21 cellular contexts compared by ENCODE assay signal in the genomic region with DNA sequence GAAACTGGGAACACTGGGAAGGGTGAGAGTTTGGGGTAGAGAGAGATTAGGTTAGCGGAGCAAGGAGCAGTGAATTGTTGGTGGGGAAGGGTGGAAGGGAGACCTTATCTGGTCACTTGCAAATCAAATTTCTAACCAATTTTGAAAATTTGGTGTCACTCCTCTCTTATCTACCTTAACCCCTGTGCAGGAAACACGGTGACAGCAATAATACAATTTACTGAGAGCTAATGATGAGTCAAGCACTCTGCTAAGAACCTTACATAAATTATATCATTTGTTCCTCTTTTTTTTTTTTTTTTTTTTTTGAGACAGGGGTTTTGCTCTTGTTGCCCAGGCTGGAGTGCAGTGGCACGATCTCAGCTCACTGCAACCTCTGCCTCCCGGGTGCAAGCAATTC.
"Had no signal": no experiment of that assay in that cellular context is flagged by ENCODE, and none has a peak within 500 bp of the region (broad histone marks: within the 10 kb centered on the region; RNA-seq: fewer than 3 reads in every experiment).

No MANE protein-coding gene starts in this region.

- DNase-seq: activated CD4-positive, alpha-beta T cell treated with anti-CD3 and anti-CD28 coated beads for 36 hours; activated CD4-positive, alpha-beta T cell treated with anti-CD3 and anti-CD28 coated beads, Interleukin-2, amount 50 U/mL, for 48 hours; activated CD8-positive, alpha-beta memory T cell treated with anti-CD3 and anti-CD28 coated beads, Interleukin-2, amount 10 ng/mL, durations not matched to agents 7 days and 5 days; activated naive CD4-positive, alpha-beta T cell; activated naive CD8-positive, alpha-beta T cell treated with anti-CD3 and anti-CD28 coated beads, Interleukin-2, amount 50 U/mL, for 24 hours; anterior cingulate cortex; central memory CD4-positive, alpha-beta T cell; colonic mucosa; effector CD4-positive, alpha-beta T cell; left ventricle myocardium superior; mesenchymal stem cell; naive thymus-derived CD8-positive, alpha-beta T cell; ovary; stimulated activated CD4-positive, alpha-beta T cell treated with anti-CD3 and anti-CD28 coated beads, Interleukin-4, amount 100 ng/mL, for 4 hours; T-helper 2 cell; upper lobe of right lung had no signal

- H3K27ac Mint-ChIP-seq: activated CD4-positive, alpha-beta T cell treated with anti-CD3 and anti-CD28 coated beads for 36 hours; activated CD8-positive, alpha-beta memory T cell treated with anti-CD3 and anti-CD28 coated beads, Interleukin-2, amount 10 ng/mL, durations not matched to agents 7 days and 5 days; stimulated activated memory B cell treated with anti-CD40 and anti-IgM and Interleukin-4, amounts not matched to agents 10 μg/mL and 1 μg/mL and 100 μg/mL, for 72 hours had no signal

- H3K27ac ChIP-seq: colonic mucosa, ovary, thoracic aorta, upper lobe of right lung had no signal

- H3K36me3 ChIP-seq: colonic mucosa, ovary, thoracic aorta, upper lobe of right lung had no signal

- H3K4me3 ChIP-seq: colonic mucosa, ovary, thoracic aorta, upper lobe of right lung had no signal

- H3K27me3 Mint-ChIP-seq: activated CD4-positive, alpha-beta T cell treated with anti-CD3 and anti-CD28 coated beads for 36 hours; activated CD8-positive, alpha-beta memory T cell treated with anti-CD3 and anti-CD28 coated beads, Interleukin-2, amount 10 ng/mL, durations not matched to agents 7 days and 5 days; activated naive CD8-positive, alpha-beta T cell treated with anti-CD3 and anti-CD28 coated beads, Interleukin-2, amount 50 U/mL, for 24 hours; brain; naive thymus-derived CD8-positive, alpha-beta T cell; stimulated activated memory B cell treated with anti-CD40 and anti-IgM and Interleukin-4, amounts not matched to agents 10 μg/mL and 1 μg/mL and 100 μg/mL, for 72 hours had no signal

- H3K9me3 Mint-ChIP-seq: activated naive CD8-positive, alpha-beta T cell treated with anti-CD3 and anti-CD28 coated beads, Interleukin-2, amount 50 U/mL, for 24 hours; brain; naive thymus-derived CD8-positive, alpha-beta T cell; stimulated activated memory B cell treated with anti-CD40 and anti-IgM and Interleukin-4, amounts not matched to agents 10 μg/mL and 1 μg/mL and 100 μg/mL, for 72 hours had no signal

- H3K27me3 ChIP-seq: colonic mucosa, ovary, upper lobe of right lung had no signal

- H3K4me1 Mint-ChIP-seq: brain had no signal

- ATAC-seq: activated CD4-positive, alpha-beta T cell treated with anti-CD3 and anti-CD28 coated beads for 36 hours; activated CD8-positive, alpha-beta memory T cell treated with anti-CD3 and anti-CD28 coated beads, Interleukin-2, amount 10 ng/mL, durations not matched to agents 7 days and 5 days; activated naive CD8-positive, alpha-beta T cell treated with anti-CD3 and anti-CD28 coated beads, Interleukin-2, amount 50 U/mL, for 24 hours; esophagus mucosa; left ventricle myocardium superior; naive thymus-derived CD8-positive, alpha-beta T cell; sciatic nerve; stimulated activated memory B cell treated with anti-CD40 and anti-IgM and Interleukin-4, amounts not matched to agents 10 μg/mL and 1 μg/mL and 100 μg/mL, for 72 hours; upper lobe of right lung had no signal

- H3K9me3 ChIP-seq: colonic mucosa, ovary, thoracic aorta, upper lobe of right lung had no signal

- H3K4me1 ChIP-seq: colonic mucosa, upper lobe of right lung had no signal

- H3K4me3 Mint-ChIP-seq: activated CD4-positive, alpha-beta T cell treated with anti-CD3 and anti-CD28 coated beads for 36 hours; activated CD8-positive, alpha-beta memory T cell treated with anti-CD3 and anti-CD28 coated beads, Interleukin-2, amount 10 ng/mL, durations not matched to agents 7 days and 5 days; activated naive CD8-positive, alpha-beta T cell treated with anti-CD3 and anti-CD28 coated beads, Interleukin-2, amount 50 U/mL, for 24 hours; brain; naive thymus-derived CD8-positive, alpha-beta T cell; stimulated activated memory B cell treated with anti-CD40 and anti-IgM and Interleukin-4, amounts not matched to agents 10 μg/mL and 1 μg/mL and 100 μg/mL, for 72 hours had no signal
